ENCODE assay signal across 11 cellular contexts in the genomic region with DNA sequence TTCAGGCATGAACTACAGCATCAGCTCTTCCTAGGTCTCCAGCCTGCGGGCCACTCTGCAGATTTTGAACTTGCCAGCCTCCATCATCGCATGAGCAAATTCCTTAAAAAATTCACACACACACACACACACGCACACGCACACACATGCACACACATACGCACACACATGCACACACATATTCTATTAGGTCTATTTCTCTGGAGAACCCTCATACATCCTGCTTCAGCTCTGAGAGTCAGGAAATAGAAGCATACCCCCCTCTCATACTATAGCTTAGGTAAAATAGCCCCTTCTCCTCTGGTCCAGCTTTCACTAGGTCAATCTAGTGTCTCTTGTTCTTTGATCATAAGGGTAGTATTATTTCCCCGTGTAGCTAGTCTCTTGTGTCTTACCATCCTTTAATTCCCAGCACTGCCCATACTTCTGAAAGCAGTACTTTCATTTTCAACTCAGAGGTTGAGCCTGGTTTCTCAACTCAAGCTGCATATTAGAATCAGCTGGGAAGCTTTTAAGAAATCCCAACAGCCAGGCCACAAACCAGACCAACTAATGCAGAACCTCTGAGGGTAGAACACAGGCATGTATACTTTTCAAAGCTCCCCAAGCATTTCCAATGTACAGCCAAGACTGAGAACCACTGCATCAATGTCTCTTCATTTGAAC. TPM values are rescaled to one million over a fixed set of nuclear protein-coding genes. Genes with fewer than 3 reads are reported as not detected.
DNase-seq lines count a peak whose midpoint lies in the region; ATAC-seq and TF ChIP-seq lines count a peak whose summit lies in the region.
"Had no signal": no experiment of that assay in that cellular context is flagged by ENCODE, and none has a peak within 500 bp of the region (broad histone marks: within the 10 kb centered on the region; RNA-seq: fewer than 3 reads in every experiment).

No MANE protein-coding gene starts in this region.

- no peaks in the 10 kb centered on the region for H3K36me3 ChIP-seq in HEK293 (ENCODE audit: control insufficient read depth in 2 of 2, insufficient read depth in 1 of 2, low read length in 2 of 2)
- no peaks in the 10 kb centered on the region for H3K36me3 ChIP-seq in muscle layer of duodenum (ENCODE audit: control insufficient read depth in 1 of 2, insufficient read depth in 2 of 2, low read length in 2 of 2)

- CTCF ChIA-PET in HEK293 (lab: Yijun Ruan, JAX) = interaction anchor here (0.5 to 1.0 kb wide), 2 partner anchors 298 to 545 kb away, joined by 3 to 4 read pairs; no protein-coding TSS in a partner anchor

- peak; percentile 64 for DNase-seq in MV-4-11 (lab: John Stamatoyannopoulos, UW)
- DNase-seq in effector CD8-positive, alpha-beta T cell (lab: John Stamatoyannopoulos, UW) = no peak
- DNase-seq in cardiac septum (ENCODE audit: low spot score) = no peak
- DNase-seq in naive thymus-derived CD8-positive, alpha-beta T cell = no peak
- no peak for DNase-seq in dorsolateral prefrontal cortex
- DNase-seq: activated naive CD4-positive, alpha-beta T cell treated with Interleukin-2 at 50 U/mL for 16 hours; immature natural killer cell; NCI-H510A treated with DMSO at 0.1 percent for 48 hours had no signal

- POLR2A ChIA-PET in HEK293 (lab: Yijun Ruan, JAX) = no interaction called here
- POLR2A ChIA-PET in naive thymus-derived CD8-positive, alpha-beta T cell (lab: Charles Lee) = no interaction called here

- ATAC-seq in GM18517 (IDR thresholded peaks at IDR 0.05; ENCODE audit: unreplicated experiment) = peak; percentile 70
- ATAC-seq in naive thymus-derived CD8-positive, alpha-beta T cell = no peak

- TF ChIP-seq CTCF in HEK293 (tag by site-specific recombination; IDR thresholded peaks at IDR 0.05) (no peak), dorsolateral prefrontal cortex (IDR thresholded peaks at IDR 0.05 in 54 of 56, conservative IDR thresholded peaks at IDR 0.05 in 2 of 56; ENCODE audit: low read depth in 1 of 56, partially characterized antibody in 56 of 56) (no peak)

- H3K9me3 ChIP-seq in HEK293 (ENCODE audit: control insufficient read depth, insufficient read depth, low read depth, low read length) (no peaks in the 10 kb centered on the region), muscle layer of duodenum (ENCODE audit: control insufficient read depth in 1 of 2, low read length in 2 of 2) (no peaks in the 10 kb centered on the region)

- no peaks in the 10 kb centered on the region for H3K36me3 Mint-ChIP-seq in naive thymus-derived CD8-positive, alpha-beta T cell
- H3K36me3 Mint-ChIP-seq: immature natural killer cell had no signal

- H3K4me1 Mint-ChIP-seq in naive thymus-derived CD8-positive, alpha-beta T cell = peaks cover 0 to 6% (median 0%) of the 10 kb centered on the region in 4 donors

- intact Hi-C loops in cardiac septum (cut with DNase I) (no loop called here), dorsolateral prefrontal cortex (cut with DNase I) (no loop called here)

- no peak overlapping the region for H3K27ac Mint-ChIP-seq in naive thymus-derived CD8-positive, alpha-beta T cell
- H3K27ac Mint-ChIP-seq: immature natural killer cell had no signal

- H3K27ac ChIP-seq in HEK293 (ENCODE audit: extremely low read depth, low read depth, low read length) = no peak overlapping the region
- no peak overlapping the region for H3K27ac ChIP-seq in muscle layer of duodenum (ENCODE audit: low read length)
- no peak overlapping the region for H3K27ac ChIP-seq in dorsolateral prefrontal cortex

- H3K4me1 ChIP-seq in HEK293 (ENCODE audit: control insufficient read depth, insufficient read depth, low read length) (no peaks in the 10 kb centered on the region; the same call in 1 of the 2 replicates), muscle layer of duodenum (ENCODE audit: control insufficient read depth in 1 of 2, insufficient read depth in 2 of 2, low read length in 2 of 2) (peaks cover 0 to 3% of the 10 kb centered on the region in 2 donors)

- H3K27me3 Mint-ChIP-seq in naive thymus-derived CD8-positive, alpha-beta T cell = no peaks in the 10 kb centered on the region

- H3K27me3 ChIP-seq in muscle layer of duodenum (ENCODE audit: low read depth, low read length) (no peaks in the 10 kb centered on the region), dorsolateral prefrontal cortex (no peaks in the 10 kb centered on the region)

- H3K4me3 ChIP-seq in HEK293 (ENCODE audit: low read depth, low read length) = no peak overlapping the region
- H3K4me3 ChIP-seq in muscle layer of duodenum (ENCODE audit: low read depth in 1 of 2, low read length in 2 of 2) = peak overlapping the region; percentile 10 to 27
- peak overlapping the region in 1 of 59 donors; percentile 3 for H3K4me3 ChIP-seq in dorsolateral prefrontal cortex

- peaks cover 0 to 6% (median 0%) of the 10 kb centered on the region in 9 donors for H3K9me3 Mint-ChIP-seq in naive thymus-derived CD8-positive, alpha-beta T cell

- H3K4me3 Mint-ChIP-seq in naive thymus-derived CD8-positive, alpha-beta T cell = no peak overlapping the region
- H3K4me3 Mint-ChIP-seq: immature natural killer cell had no signal

TF ChIP-seq in HEK293, 187 proteins besides CTCF, POLR2A, EP300 and RAD21:
- no peak for TF ChIP-seq ZSCAN18 (tag by site-specific recombination; IDR thresholded peaks at IDR 0.05)
- TF ChIP-seq MZF1 (tag by site-specific recombination; IDR thresholded peaks at IDR 0.05; ENCODE audit: borderline replicate concordance) = no peak
- TF ChIP-seq ZNF530 (tag by site-specific recombination; IDR thresholded peaks at IDR 0.05; ENCODE audit: low read depth) = no peak
- TF ChIP-seq SCRT1 (tag by site-specific recombination; IDR thresholded peaks at IDR 0.05; ENCODE audit: borderline replicate concordance) = no peak
- TF ChIP-seq ZSCAN4 (tag by site-specific recombination; IDR thresholded peaks at IDR 0.05) = peak; percentile 76
- TF ChIP-seq OSR2 (tag by site-specific recombination; IDR thresholded peaks at IDR 0.05) = no peak
TF ChIP-seq in HEK293: peak in this region for 1.

RNA-seq across cellular contexts. Expression of gene ITGB8, which starts 30.9 kb away (rescaled TPM):
- 1.5 TPM for total RNA-seq in cardiac septum
- total RNA-seq in naive thymus-derived CD8-positive, alpha-beta T cell = not detected
- not detected for polyA plus RNA-seq in naive thymus-derived CD8-positive, alpha-beta T cell
- 100 to 1,000 TPM in 39 of 120 experiments, 10 to 100 TPM in 81; 39.2 to 161 (median 86.9) TPM for total RNA-seq in dorsolateral prefrontal cortex
- polyA plus RNA-seq: immature natural killer cell had no signal

Comparison
In these comparisons a context has a peak if more than half of its experiments do, and no peak if none do; other contexts are left out.
1. RNA of gene ITGB8, which starts 30.9 kb away (total RNA-seq): 39.2 to 161 TPM in dorsolateral prefrontal cortex; 1.5 TPM in cardiac septum (single experiment) and not detected in naive thymus-derived CD8-positive, alpha-beta T cell; every median in the first group is over 10 times any median in the second.